In the genomic region with DNA sequence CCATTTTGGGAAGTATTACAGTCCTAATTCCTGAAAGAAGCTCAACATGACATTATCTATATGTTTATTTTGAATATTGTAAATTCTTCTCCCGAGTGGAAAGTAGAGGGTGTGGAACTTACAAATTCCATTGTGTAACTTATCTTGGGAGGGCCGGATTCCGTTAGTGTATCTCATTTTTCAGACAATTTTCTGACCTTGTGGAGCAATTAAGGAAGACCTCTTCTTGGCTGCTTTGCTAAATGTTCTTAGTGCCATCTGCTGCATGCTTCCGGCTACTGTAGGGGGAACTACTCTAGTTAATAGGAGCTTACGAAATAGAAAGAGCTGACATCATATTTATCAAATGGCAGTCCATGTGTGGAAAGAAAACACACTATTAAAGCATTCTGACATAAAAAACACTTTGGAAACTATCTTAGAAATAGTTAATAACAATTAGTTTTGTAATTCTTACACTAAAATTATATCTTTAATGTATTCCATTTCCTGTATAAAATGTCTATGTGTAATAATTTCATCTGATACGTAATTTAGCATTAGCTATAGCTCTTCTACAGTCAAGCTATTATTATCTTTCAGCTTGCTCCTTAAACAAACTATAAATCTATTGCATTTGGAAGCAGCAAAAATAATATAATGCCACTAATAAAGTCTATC, we compare ENCODE assay signal across 8 cellular contexts. TPM values are rescaled to one million over a fixed set of nuclear protein-coding genes. Genes with fewer than 3 reads are reported as not detected.
DNase-seq lines count a peak whose midpoint lies in the region; ATAC-seq and TF ChIP-seq lines count a peak whose summit lies in the region.

No MANE protein-coding gene starts in this region.

- DNase-seq in GM13976 (ENCODE audit: low spot score) (peak; percentile 10), NCI-H345 treated with DMSO at 0.1 percent for 48 hours (lab: John Stamatoyannopoulos, UW; ENCODE audit: unreplicated experiment) (peak; percentile 52), amniotic stem cell (lab: John Stamatoyannopoulos, UW) (peak; percentile 76), lower lobe of right lung (no peak), LoVo (ENCODE audit: low spot score) (no peak), sigmoid colon (no peak)

- H3K36me3 ChIP-seq in ACC112 (ENCODE audit: insufficient read depth, low read length) (no peaks in the 10 kb centered on the region), lower lobe of right lung (no peaks in the 10 kb centered on the region), sigmoid colon (no peaks in the 10 kb centered on the region)

- WGBS in sigmoid colon, 2 donors = 27 to 32% methylated on average over 6 of the region's 6 CpGs

- no peak overlapping the region for H3K4me3 ChIP-seq in ACC112 (ENCODE audit: low read depth, low read length)
- no peak overlapping the region for H3K4me3 ChIP-seq in lower lobe of right lung
- no peak overlapping the region for H3K4me3 ChIP-seq in sigmoid colon

- in situ Hi-C loops in GM13976 (cut with MboI; ENCODE audit: low sequenced_read_pairs, unreplicated experiment) = no loop called here

- TF ChIP-seq POLR2A in sigmoid colon (IDR thresholded peaks at IDR 0.05) = no peak

- H3K4me1 ChIP-seq in ACC112 (ENCODE audit: control insufficient read depth, insufficient read depth, low read length, unreplicated experiment) = peaks cover 14% of the 10 kb centered on the region
- H3K4me1 ChIP-seq in lower lobe of right lung = no peaks in the 10 kb centered on the region
- no peaks in the 10 kb centered on the region for H3K4me1 ChIP-seq in sigmoid colon

- peak; percentile 84 for ATAC-seq in HG03108 (IDR thresholded peaks at IDR 0.05; ENCODE audit: unreplicated experiment)
- ATAC-seq in lower lobe of right lung = peak in 1 of 2 donors; percentile 29

- TF ChIP-seq EP300 in sigmoid colon (IDR thresholded peaks at IDR 0.05) = no peak

- H2AFZ ChIP-seq in ACC112 (ENCODE audit: low read length, unreplicated experiment) = peak overlapping the region; percentile 77

- intact Hi-C loops in lower lobe of right lung (cut with DNase I) = no loop called here
- intact Hi-C loops in sigmoid colon (cut with DNase I) = no loop called here

- H3K27ac ChIP-seq in ACC112 (ENCODE audit: low read depth, low read length) (peak overlapping the region; percentile 33), lower lobe of right lung (no peak overlapping the region), sigmoid colon (no peak overlapping the region)

- H3K9me3 ChIP-seq in lower lobe of right lung (no peaks in the 10 kb centered on the region), sigmoid colon (no peaks in the 10 kb centered on the region)

- H3K27me3 ChIP-seq in ACC112 (ENCODE audit: insufficient read depth, low read length) (no peaks in the 10 kb centered on the region), lower lobe of right lung (ENCODE audit: low read depth) (no peaks in the 10 kb centered on the region), sigmoid colon (no peaks in the 10 kb centered on the region)

- H3K79me2 ChIP-seq in ACC112 (ENCODE audit: control insufficient read depth, insufficient read depth, low read length, unreplicated experiment) = no peaks in the 10 kb centered on the region

- no peak for TF ChIP-seq CTCF in GM13976 (IDR thresholded peaks at IDR 0.05; ENCODE audit: borderline replicate concordance, control extremely low read depth, extremely low read depth, insufficient read depth, missing control alignments)
- peak; percentile 15 for TF ChIP-seq CTCF in lower lobe of right lung (IDR thresholded peaks at IDR 0.05)
- TF ChIP-seq CTCF in sigmoid colon (IDR thresholded peaks at IDR 0.05) = no peak

RNA-seq across cellular contexts. Expression of gene KCNQ5, which starts 41.5 kb away (rescaled TPM):
- total RNA-seq in lower lobe of right lung (0.35 TPM), sigmoid colon (1 to 10 TPM in 3 of 4 donors, under 1 TPM in 1; 0.49 to 2.1 (median 1.4) TPM)
- polyA plus RNA-seq in sigmoid colon = 1 to 10 TPM in 1 of 3 donors, not detected in 2; 1.1 TPM

Comparison
In these comparisons a context has a peak if more than half of its experiments do, and no peak if none do; other contexts are left out.
1. DNase-seq: peak in GM13976 (single experiment), NCI-H345 treated with DMSO at 0.1 percent for 48 hours (single experiment) and amniotic stem cell (single experiment); none in lower lobe of right lung (single experiment), LoVo (single experiment) and sigmoid colon (single experiment).